Comparison of ENCODE assay signal across 2 cellular contexts in the genomic region with DNA sequence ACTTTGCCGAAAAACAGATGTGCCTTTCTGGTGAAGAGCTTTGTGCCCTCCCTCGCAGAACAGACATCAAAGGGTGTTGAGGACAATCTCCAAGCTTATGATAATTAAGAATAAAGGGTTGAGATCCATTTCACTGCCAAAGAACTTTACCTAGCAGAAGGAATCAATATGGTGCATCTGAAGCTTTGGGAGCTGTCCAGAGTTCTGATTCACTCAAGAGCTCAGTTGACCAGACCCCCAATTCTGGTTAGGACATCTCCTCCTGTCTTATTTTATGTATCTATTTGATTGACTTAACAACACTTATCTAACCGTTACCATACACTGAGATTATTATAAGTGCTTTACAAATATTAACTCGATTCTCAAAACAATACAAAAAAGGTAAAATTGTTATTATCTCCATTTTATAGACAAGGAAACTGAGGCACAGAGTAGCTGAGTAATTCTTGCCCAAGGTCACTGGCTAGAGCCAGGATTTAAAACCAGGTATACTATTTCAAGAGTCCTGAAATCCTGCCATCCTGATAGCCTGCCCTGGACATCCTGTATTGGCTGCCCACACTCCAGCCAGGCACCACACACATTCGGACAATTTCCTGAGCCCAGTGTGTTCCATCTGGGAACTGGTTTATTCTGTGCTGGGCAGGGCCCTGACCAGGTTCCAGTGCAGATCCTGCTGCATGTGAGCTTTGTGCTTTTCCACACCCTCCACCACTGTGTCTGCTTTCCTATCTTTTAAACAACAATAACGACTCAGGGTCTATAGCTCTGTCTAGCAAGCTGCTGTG.
A peak's percentile ranks its signal among the peaks of the same experiment; 100 is the strongest.
TF ChIP-seq lines count a peak whose summit lies in the region.

No MANE protein-coding gene starts in this region.

TF ChIP-seq in SK-N-SH, 30 proteins besides CTCF, POLR2A, EP300 and RAD21 (continued from another document):
- TF ChIP-seq, protein P1, sequence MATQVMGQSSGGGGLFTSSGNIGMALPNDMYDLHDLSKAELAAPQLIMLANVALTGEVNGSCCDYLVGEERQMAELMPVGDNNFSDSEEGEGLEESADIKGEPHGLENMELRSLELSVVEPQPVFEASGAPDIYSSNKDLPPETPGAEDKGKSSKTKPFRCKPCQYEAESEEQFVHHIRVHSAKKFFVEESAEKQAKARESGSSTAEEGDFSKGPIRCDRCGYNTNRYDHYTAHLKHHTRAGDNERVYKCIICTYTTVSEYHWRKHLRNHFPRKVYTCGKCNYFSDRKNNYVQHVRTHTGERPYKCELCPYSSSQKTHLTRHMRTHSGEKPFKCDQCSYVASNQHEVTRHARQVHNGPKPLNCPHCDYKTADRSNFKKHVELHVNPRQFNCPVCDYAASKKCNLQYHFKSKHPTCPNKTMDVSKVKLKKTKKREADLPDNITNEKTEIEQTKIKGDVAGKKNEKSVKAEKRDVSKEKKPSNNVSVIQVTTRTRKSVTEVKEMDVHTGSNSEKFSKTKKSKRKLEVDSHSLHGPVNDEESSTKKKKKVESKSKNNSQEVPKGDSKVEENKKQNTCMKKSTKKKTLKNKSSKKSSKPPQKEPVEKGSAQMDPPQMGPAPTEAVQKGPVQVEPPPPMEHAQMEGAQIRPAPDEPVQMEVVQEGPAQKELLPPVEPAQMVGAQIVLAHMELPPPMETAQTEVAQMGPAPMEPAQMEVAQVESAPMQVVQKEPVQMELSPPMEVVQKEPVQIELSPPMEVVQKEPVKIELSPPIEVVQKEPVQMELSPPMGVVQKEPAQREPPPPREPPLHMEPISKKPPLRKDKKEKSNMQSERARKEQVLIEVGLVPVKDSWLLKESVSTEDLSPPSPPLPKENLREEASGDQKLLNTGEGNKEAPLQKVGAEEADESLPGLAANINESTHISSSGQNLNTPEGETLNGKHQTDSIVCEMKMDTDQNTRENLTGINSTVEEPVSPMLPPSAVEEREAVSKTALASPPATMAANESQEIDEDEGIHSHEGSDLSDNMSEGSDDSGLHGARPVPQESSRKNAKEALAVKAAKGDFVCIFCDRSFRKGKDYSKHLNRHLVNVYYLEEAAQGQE (IDR thresholded peaks at IDR 0.05; ENCODE audit: low read depth, low read length), result peak; percentile 93

TF ChIP-seq in SK-N-SH treated with all-trans-retinoic acid at 6 μM for 48 hours, 23 proteins besides CTCF, POLR2A, EP300 and RAD21 (continued from another document):
- TF ChIP-seq, protein P2, sequence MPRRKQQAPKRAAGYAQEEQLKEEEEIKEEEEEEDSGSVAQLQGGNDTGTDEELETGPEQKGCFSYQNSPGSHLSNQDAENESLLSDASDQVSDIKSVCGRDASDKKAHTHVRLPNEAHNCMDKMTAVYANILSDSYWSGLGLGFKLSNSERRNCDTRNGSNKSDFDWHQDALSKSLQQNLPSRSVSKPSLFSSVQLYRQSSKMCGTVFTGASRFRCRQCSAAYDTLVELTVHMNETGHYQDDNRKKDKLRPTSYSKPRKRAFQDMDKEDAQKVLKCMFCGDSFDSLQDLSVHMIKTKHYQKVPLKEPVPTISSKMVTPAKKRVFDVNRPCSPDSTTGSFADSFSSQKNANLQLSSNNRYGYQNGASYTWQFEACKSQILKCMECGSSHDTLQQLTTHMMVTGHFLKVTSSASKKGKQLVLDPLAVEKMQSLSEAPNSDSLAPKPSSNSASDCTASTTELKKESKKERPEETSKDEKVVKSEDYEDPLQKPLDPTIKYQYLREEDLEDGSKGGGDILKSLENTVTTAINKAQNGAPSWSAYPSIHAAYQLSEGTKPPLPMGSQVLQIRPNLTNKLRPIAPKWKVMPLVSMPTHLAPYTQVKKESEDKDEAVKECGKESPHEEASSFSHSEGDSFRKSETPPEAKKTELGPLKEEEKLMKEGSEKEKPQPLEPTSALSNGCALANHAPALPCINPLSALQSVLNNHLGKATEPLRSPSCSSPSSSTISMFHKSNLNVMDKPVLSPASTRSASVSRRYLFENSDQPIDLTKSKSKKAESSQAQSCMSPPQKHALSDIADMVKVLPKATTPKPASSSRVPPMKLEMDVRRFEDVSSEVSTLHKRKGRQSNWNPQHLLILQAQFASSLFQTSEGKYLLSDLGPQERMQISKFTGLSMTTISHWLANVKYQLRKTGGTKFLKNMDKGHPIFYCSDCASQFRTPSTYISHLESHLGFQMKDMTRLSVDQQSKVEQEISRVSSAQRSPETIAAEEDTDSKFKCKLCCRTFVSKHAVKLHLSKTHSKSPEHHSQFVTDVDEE (CRISPR knock-in tag; IDR thresholded peaks at IDR 0.05), result no peak
- TF ChIP-seq ESRRG (CRISPR knock-in tag; IDR thresholded peaks at IDR 0.05) (no peak), ZC3H10 (CRISPR knock-in tag; IDR thresholded peaks at IDR 0.05) (no peak), BACH2 (CRISPR knock-in tag; IDR thresholded peaks at IDR 0.05; ENCODE audit: borderline replicate concordance) (no peak), ARNTL (CRISPR knock-in tag; IDR thresholded peaks at IDR 0.05; ENCODE audit: borderline replicate concordance, low read depth) (no peak), ZNF565 (CRISPR knock-in tag; conservative IDR thresholded peaks at IDR 0.05; ENCODE audit: low read depth) (no peak), ZFP30 (CRISPR knock-in tag; IDR thresholded peaks at IDR 0.05) (no peak), PPARA (CRISPR knock-in tag; IDR thresholded peaks at IDR 0.05; ENCODE audit: borderline replicate concordance) (no peak)
- TF ChIP-seq, protein P3, sequence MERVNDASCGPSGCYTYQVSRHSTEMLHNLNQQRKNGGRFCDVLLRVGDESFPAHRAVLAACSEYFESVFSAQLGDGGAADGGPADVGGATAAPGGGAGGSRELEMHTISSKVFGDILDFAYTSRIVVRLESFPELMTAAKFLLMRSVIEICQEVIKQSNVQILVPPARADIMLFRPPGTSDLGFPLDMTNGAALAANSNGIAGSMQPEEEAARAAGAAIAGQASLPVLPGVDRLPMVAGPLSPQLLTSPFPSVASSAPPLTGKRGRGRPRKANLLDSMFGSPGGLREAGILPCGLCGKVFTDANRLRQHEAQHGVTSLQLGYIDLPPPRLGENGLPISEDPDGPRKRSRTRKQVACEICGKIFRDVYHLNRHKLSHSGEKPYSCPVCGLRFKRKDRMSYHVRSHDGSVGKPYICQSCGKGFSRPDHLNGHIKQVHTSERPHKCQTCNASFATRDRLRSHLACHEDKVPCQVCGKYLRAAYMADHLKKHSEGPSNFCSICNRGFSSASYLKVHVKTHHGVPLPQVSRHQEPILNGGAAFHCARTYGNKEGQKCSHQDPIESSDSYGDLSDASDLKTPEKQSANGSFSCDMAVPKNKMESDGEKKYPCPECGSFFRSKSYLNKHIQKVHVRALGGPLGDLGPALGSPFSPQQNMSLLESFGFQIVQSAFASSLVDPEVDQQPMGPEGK (CRISPR knock-in tag; IDR thresholded peaks at IDR 0.05; ENCODE audit: borderline replicate concordance), result no peak
- TF ChIP-seq, protein P4, sequence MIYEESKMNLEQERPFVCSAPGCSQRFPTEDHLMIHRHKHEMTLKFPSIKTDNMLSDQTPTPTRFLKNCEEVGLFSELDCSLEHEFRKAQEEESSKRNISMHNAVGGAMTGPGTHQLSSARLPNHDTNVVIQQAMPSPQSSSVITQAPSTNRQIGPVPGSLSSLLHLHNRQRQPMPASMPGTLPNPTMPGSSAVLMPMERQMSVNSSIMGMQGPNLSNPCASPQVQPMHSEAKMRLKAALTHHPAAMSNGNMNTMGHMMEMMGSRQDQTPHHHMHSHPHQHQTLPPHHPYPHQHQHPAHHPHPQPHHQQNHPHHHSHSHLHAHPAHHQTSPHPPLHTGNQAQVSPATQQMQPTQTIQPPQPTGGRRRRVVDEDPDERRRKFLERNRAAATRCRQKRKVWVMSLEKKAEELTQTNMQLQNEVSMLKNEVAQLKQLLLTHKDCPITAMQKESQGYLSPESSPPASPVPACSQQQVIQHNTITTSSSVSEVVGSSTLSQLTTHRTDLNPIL (CRISPR knock-in tag; IDR thresholded peaks at IDR 0.05; ENCODE audit: low read depth), result no peak
